ENCODE assay signal across 22 cellular contexts in the genomic region with DNA sequence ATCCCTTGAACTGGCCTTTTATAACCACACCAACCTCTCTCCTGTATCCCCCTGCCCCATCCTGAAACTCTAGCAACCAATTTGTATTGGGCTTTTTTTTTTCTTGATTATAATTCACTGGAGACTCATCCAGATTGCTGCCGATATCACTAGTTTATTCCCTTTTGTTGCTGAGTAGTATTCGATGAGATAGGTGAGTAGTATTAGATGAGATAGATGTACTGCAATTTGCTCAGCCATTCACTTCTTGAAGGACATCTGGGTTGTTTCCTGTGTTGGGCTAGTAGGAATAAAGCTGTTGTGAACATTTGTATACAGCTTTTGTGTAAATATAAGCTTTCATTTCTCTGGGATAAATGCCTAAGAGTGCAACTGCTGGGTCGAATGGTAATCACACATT. TPM values are rescaled to one million over a fixed set of nuclear protein-coding genes. Genes with fewer than 3 reads are reported as not detected.
DNase-seq lines count a peak whose midpoint lies in the region; ATAC-seq, FAIRE-seq and TF ChIP-seq lines count a peak whose summit lies in the region.
"Had no signal": no experiment of that assay in that cellular context is flagged by ENCODE, and none has a peak within 500 bp of the region (broad histone marks: within the 10 kb centered on the region; RNA-seq: fewer than 3 reads in every experiment).

No MANE protein-coding gene starts in this region.

- CTCF ChIA-PET in CD4-positive, alpha-beta T cell (lab: Charles Lee): no interaction called here
- CTCF ChIA-PET in mammary epithelial cell (lab: Charles Lee; ENCODE audit: low non-redundant PET): no interaction called here

- no peaks in the 10 kb centered on the region for H3K36me3 ChIP-seq in DOHH2 (ENCODE audit: control insufficient read depth, low read length)
- no peaks in the 10 kb centered on the region for H3K36me3 ChIP-seq in Loucy (ENCODE audit: insufficient read depth, low read length)
- no peaks in the 10 kb centered on the region for H3K36me3 ChIP-seq in adipocyte (ENCODE audit: control insufficient read depth, insufficient read depth, low read length, severe bottlenecking)
- no peaks in the 10 kb centered on the region for H3K36me3 ChIP-seq in mammary epithelial cell (ENCODE audit: insufficient read depth, low read length)
- H3K36me3 ChIP-seq: BLaER1, HAP-1 had no signal

- H4K20me1 ChIP-seq in DOHH2 (ENCODE audit: control insufficient read depth, insufficient read depth, low read depth, low read length) (no peaks in the 10 kb centered on the region), Loucy (ENCODE audit: insufficient read depth, low read length, poor library complexity, severe bottlenecking) (no peaks in the 10 kb centered on the region), mammary epithelial cell (ENCODE audit: insufficient read depth, low read length) (no peaks in the 10 kb centered on the region)
- H4K20me1 ChIP-seq: BLaER1 had no signal

- H2AFZ ChIP-seq in Loucy (ENCODE audit: low read length): 0 out of 2 replicates have a peak overlapping the region, but pooled peaks have one; percentile 57
- no peak overlapping the region for H2AFZ ChIP-seq in mammary epithelial cell (ENCODE audit: low read depth, low read length)

- ATAC-seq in CD4-positive, alpha-beta T cell (ENCODE audit: poor library complexity): no peak

- H3K4me1 ChIP-seq in DOHH2 (ENCODE audit: control insufficient read depth, low read length): peaks cover 11% of the 10 kb centered on the region
- peaks cover 42% of the 10 kb centered on the region for H3K4me1 ChIP-seq in Loucy (ENCODE audit: insufficient read depth, low read length, poor library complexity, severe bottlenecking)
- peaks cover 36% of the 10 kb centered on the region for H3K4me1 ChIP-seq in adipocyte (ENCODE audit: control insufficient read depth, insufficient read depth, low read length)
- no peaks in the 10 kb centered on the region for H3K4me1 ChIP-seq in mammary epithelial cell (ENCODE audit: insufficient read depth, low read length)

- H3K4me2 ChIP-seq in DOHH2 (ENCODE audit: low read length) (peak overlapping the region; percentile 40), Loucy (ENCODE audit: low read depth, low read length, poor library complexity, severe bottlenecking) (no peak overlapping the region), mammary epithelial cell (ENCODE audit: insufficient read depth, low read depth, low read length) (no peak overlapping the region)

- H3K27ac ChIP-seq in DOHH2 (ENCODE audit: low read depth, low read length): no peak overlapping the region
- H3K27ac ChIP-seq in CD4-positive, alpha-beta T cell (ENCODE audit: low read depth, low read length): no peak overlapping the region
- no peak overlapping the region for H3K27ac ChIP-seq in mammary epithelial cell (ENCODE audit: insufficient read depth, low read depth, low read length)
- H3K27ac ChIP-seq: 22Rv1, BLaER1, C4-2B had no signal

- POLR2A ChIA-PET in CD4-positive, alpha-beta T cell (lab: Charles Lee): no interaction called here

- DNase-seq in adipocyte (ENCODE audit: low read depth) (no peak), mammary epithelial cell (no peak), GM19239 (ENCODE audit: insufficient read length, low spot score) (no peak)
- DNase-seq in CD4-positive, alpha-beta T cell: no peak
- DNase-seq: CD4-positive, CD25-positive, alpha-beta regulatory T cell; CD8-positive, alpha-beta memory T cell; DMS 273 treated with DMSO at 0.1 percent for 48 hours; DMS79; GF-D8; GOT3 had no signal

- H3F3A ChIP-seq in DOHH2 (ENCODE audit: control insufficient read depth, insufficient read depth): no peaks in the 10 kb centered on the region
- peaks cover 7% of the 10 kb centered on the region; the same call in 1 of the 2 replicates for H3F3A ChIP-seq in Loucy (ENCODE audit: low read depth)

- H3K27me3 Mint-ChIP-seq in CD4-positive, alpha-beta T cell: peaks cover 38% of the 10 kb centered on the region

- no peaks in the 10 kb centered on the region for H3K36me3 Mint-ChIP-seq in CD4-positive, alpha-beta T cell (ENCODE audit: low read depth)
- H3K36me3 Mint-ChIP-seq: CD4-positive, CD25-positive, alpha-beta regulatory T cell; CD8-positive, alpha-beta memory T cell had no signal

- BruUV-seq in mammary epithelial cell (replicated peaks; lab: Mats Ljungman, UMichigan): no TSS peak

- H3K79me2 ChIP-seq in DOHH2 (ENCODE audit: control insufficient read depth, low read length) (no peaks in the 10 kb centered on the region), Loucy (ENCODE audit: insufficient read depth, low read length) (no peaks in the 10 kb centered on the region), mammary epithelial cell (ENCODE audit: insufficient read depth, low read length) (no peaks in the 10 kb centered on the region)

- peaks cover 12% of the 10 kb centered on the region for H3K27me3 ChIP-seq in DOHH2 (ENCODE audit: control insufficient read depth, low read length)
- H3K27me3 ChIP-seq in Loucy (ENCODE audit: insufficient read depth, low read length, poor library complexity, severe bottlenecking): no peaks in the 10 kb centered on the region
- no peaks in the 10 kb centered on the region for H3K27me3 ChIP-seq in adipocyte (replicated peaks; ENCODE audit: control insufficient read depth, insufficient read depth, low read length)
- H3K27me3 ChIP-seq in CD4-positive, alpha-beta T cell (ENCODE audit: control insufficient read depth, insufficient read depth, low read length): peaks cover 8% of the 10 kb centered on the region
- no peaks in the 10 kb centered on the region for H3K27me3 ChIP-seq in mammary epithelial cell (ENCODE audit: insufficient read depth, low read length)
- H3K27me3 ChIP-seq: BLaER1 had no signal

- dilution Hi-C loops in mammary epithelial cell (cut with HindIII; ENCODE audit: low sequenced_read_pairs): loop anchor here (10.0 kb wide), 1 partner anchor 322 kb away; no protein-coding TSS in a partner anchor

- no peaks in the 10 kb centered on the region for H3K9me3 ChIP-seq in DOHH2 (ENCODE audit: control insufficient read depth, insufficient read depth, low read length)
- no peaks in the 10 kb centered on the region for H3K9me3 ChIP-seq in Loucy (ENCODE audit: insufficient read depth, low read depth, low read length)
- no peaks in the 10 kb centered on the region for H3K9me3 ChIP-seq in adipocyte (ENCODE audit: control insufficient read depth, low read length)
- H3K9me3 ChIP-seq in CD4-positive, alpha-beta T cell (ENCODE audit: control insufficient read depth, low read length): no peaks in the 10 kb centered on the region
- H3K9me3 ChIP-seq in mammary epithelial cell (replicated peaks; ENCODE audit: insufficient read depth, low read length): no peaks in the 10 kb centered on the region
- H3K9me3 ChIP-seq: BLaER1, HAP-1 had no signal

- peaks cover 6% of the 10 kb centered on the region for H3K4me1 Mint-ChIP-seq in CD4-positive, alpha-beta T cell (ENCODE audit: low read depth)

- H3K4me3 Mint-ChIP-seq in CD4-positive, alpha-beta T cell: no peak overlapping the region
- H3K4me3 Mint-ChIP-seq: CD4-positive, CD25-positive, alpha-beta regulatory T cell; CD8-positive, alpha-beta memory T cell had no signal

- intact Hi-C loops in CD4-positive, alpha-beta T cell (cut with DNase I, micrococcal nuclease): loop anchor here (5.0 to 10.0 kb wide), 4 partner anchors 194 to 762 kb away; no protein-coding TSS in a partner anchor
- intact Hi-C loops in mammary epithelial cell (cut with micrococcal nuclease): loop anchor here (10.0 kb wide), 1 partner anchor 822 kb away; no protein-coding TSS in a partner anchor

- WGBS in mammary epithelial cell (ENCODE audit: low coverage, missing lambda C conversion rate): 72% methylated on average over 3 of the region's 3 CpGs

- no peaks in the 10 kb centered on the region for H3K9me3 Mint-ChIP-seq in CD4-positive, alpha-beta T cell

- TF ChIP-seq CTCF in DOHH2 (IDR thresholded peaks at IDR 0.05; ENCODE audit: low read depth, low read length, poor library complexity, severe bottlenecking) (no peak), Loucy (conservative IDR thresholded peaks at IDR 0.05; ENCODE audit: low read length) (no peak), mammary epithelial cell (conservative IDR thresholded peaks at IDR 0.05 in 1 of 2, IDR thresholded peaks at IDR 0.05 in 1 of 2; ENCODE audit: extremely low read depth in 1 of 2, insufficient read depth in 1 of 2, low read depth in 1 of 2, low read length in 2 of 2) (no peak)
- no peak for TF ChIP-seq CTCF in CD4-positive, alpha-beta T cell (IDR thresholded peaks at IDR 0.05)

- in situ Hi-C loops in mammary epithelial cell (cut with MboI; ENCODE audit: low sequenced_read_pairs in 2 of 2): loop anchor here in 1 of 2 donors (25.0 kb wide), 1 partner anchor 476 kb away; no protein-coding TSS in a partner anchor

- no peak for FAIRE-seq in GM19239 (lab: Jason Lieb, UNC)
- FAIRE-seq: A204.1, D721Med, GM12891, GM18507, H54 had no signal

- no peak overlapping the region for H3K27ac Mint-ChIP-seq in CD4-positive, alpha-beta T cell
- H3K27ac Mint-ChIP-seq: B cell; CD4-positive, CD25-positive, alpha-beta regulatory T cell; CD8-positive, alpha-beta memory T cell had no signal

- H3K9ac ChIP-seq in Loucy (ENCODE audit: low read depth, low read length, poor library complexity, severe bottlenecking): no peak overlapping the region
- H3K9ac ChIP-seq in adipocyte (ENCODE audit: low read length): peak overlapping the region; percentile 4
- no peak overlapping the region for H3K9ac ChIP-seq in mammary epithelial cell (ENCODE audit: insufficient read depth, low read length)
- H3K9ac ChIP-seq: BLaER1 had no signal

- H3K4me3 ChIP-seq in DOHH2 (ENCODE audit: low read length) (no peak overlapping the region), Loucy (ENCODE audit: low read length, poor library complexity, severe bottlenecking) (no peak overlapping the region), adipocyte (ENCODE audit: low read length) (no peak overlapping the region), mammary epithelial cell (replicated peaks in 1 of 3; ENCODE audit: insufficient read depth in 1 of 3, low read depth in 2 of 3, low read length in 3 of 3) (no peak overlapping the region)
- H3K4me3 ChIP-seq: BLaER1, HAP-1 had no signal

- no peaks in the 10 kb centered on the region for H3K9me2 ChIP-seq in DOHH2 (replicated peaks; ENCODE audit: control insufficient read depth, low read length)
- no peaks in the 10 kb centered on the region for H3K9me2 ChIP-seq in Loucy (replicated peaks; ENCODE audit: low read depth, low read length)

RNA-seq across cellular contexts. Expression of a gene that starts 58.2 kb away (rescaled TPM):
- 10 to 100 TPM in 1 of 2 experiments, 1 to 10 TPM in 1; 8.9 to 10.1 TPM for total RNA-seq in CD4-positive, alpha-beta T cell
- total RNA-seq in mammary epithelial cell: 100 to 1,000 TPM in 1 of 2 donors, 10 to 100 TPM in 1; 94.7 to 128 TPM
- 59.8 TPM for polyA plus RNA-seq in mammary epithelial cell
- polyA minus RNA-seq in mammary epithelial cell: 69.6 TPM

Comparison
In these comparisons a context has a peak if more than half of its experiments do, and no peak if none do; other contexts are left out.
1. RNA of a gene that starts 58.2 kb away (total RNA-seq): 94.7 to 128 TPM in mammary epithelial cell; 8.9 to 10.1 TPM in CD4-positive, alpha-beta T cell; every median in the first group is over 4 times any median in the second.